ENCODE assay signal across 8 cellular contexts in genomic region chr5:149731332-149731616, GRCh38. TPM values are rescaled to one million over a fixed set of nuclear protein-coding genes. Genes with fewer than 3 reads are reported as not detected.
DNase-seq lines count a peak whose midpoint lies in the region; ATAC-seq lines count a peak whose summit lies in the region.

No MANE protein-coding gene starts in this region.

- H3K36me3 ChIP-seq in iPS-15b (ENCODE audit: control insufficient read depth, insufficient read depth, low read length) = no peaks in the 10 kb centered on the region
- no peaks in the 10 kb centered on the region for H3K36me3 ChIP-seq in subcutaneous abdominal adipose tissue (ENCODE audit: control insufficient read depth in 5 of 5, insufficient read depth in 5 of 5, low read length in 5 of 5)

- CTCF ChIA-PET in activated CD4-positive, alpha-beta memory T cell treated with anti-CD3 and anti-CD28 coated beads, Interleukin-2, amount 10 ng/mL, durations not matched to agents 7 days and 5 days (lab: Charles Lee) = interaction anchor here (1.4 to 2.1 kb wide), 5 partner anchors 10 to 231 kb away, joined by 4 to 9 read pairs (median 5); no protein-coding TSS in a partner anchor

- H3K4me1 ChIP-seq in iPS-15b (ENCODE audit: control insufficient read depth, insufficient read depth, low read length) (peaks cover 8% of the 10 kb centered on the region), subcutaneous abdominal adipose tissue (ENCODE audit: control insufficient read depth in 5 of 5, insufficient read depth in 5 of 5, low read length in 5 of 5) (peaks cover 4 to 54% (median 42%) of the 10 kb centered on the region in 5 donors)

- peak overlapping the region; percentile 60 for H3K4me3 ChIP-seq in iPS-15b (ENCODE audit: low read depth, low read length)
- peak overlapping the region; percentile 15 to 92 (median 81) for H3K4me3 ChIP-seq in subcutaneous abdominal adipose tissue (ENCODE audit: low read depth in 1 of 5, low read length in 5 of 5)

- H3K9me3 ChIP-seq in iPS-15b (ENCODE audit: control insufficient read depth, insufficient read depth, low read length) (no peaks in the 10 kb centered on the region), subcutaneous abdominal adipose tissue (ENCODE audit: control insufficient read depth in 5 of 5, low read length in 5 of 5) (no peaks in the 10 kb centered on the region)

- peaks cover 20% of the 10 kb centered on the region for H3K4me1 Mint-ChIP-seq in activated T-cell treated with anti-CD3 and anti-CD28 coated beads, Interleukin-2, amount 50 U/mL, for 72 hours (ENCODE audit: low read depth)
- peaks cover 4% of the 10 kb centered on the region for H3K4me1 Mint-ChIP-seq in activated CD4-positive, alpha-beta memory T cell treated with anti-CD3 and anti-CD28 coated beads, Interleukin-2, amount 10 ng/mL, durations not matched to agents 7 days and 5 days

- H3K36me3 Mint-ChIP-seq in activated T-cell treated with anti-CD3 and anti-CD28 coated beads, Interleukin-2, amount 50 U/mL, for 72 hours (ENCODE audit: insufficient read depth in 2 of 2) = peaks cover 0 to 3% of the 10 kb centered on the region in 2 donors
- H3K36me3 Mint-ChIP-seq in activated CD4-positive, alpha-beta memory T cell treated with anti-CD3 and anti-CD28 coated beads, Interleukin-2, amount 10 ng/mL, durations not matched to agents 7 days and 5 days (ENCODE audit: low read depth) = no peaks in the 10 kb centered on the region

- ATAC-seq in activated T-cell treated with anti-CD3 and anti-CD28 coated beads, Interleukin-2, amount 50 U/mL, for 72 hours (replicated peaks in 1 of 2) = no peak
- ATAC-seq in HG02642 (IDR thresholded peaks at IDR 0.05; ENCODE audit: poor library complexity, unreplicated experiment) = no peak

- POLR2A ChIA-PET in activated CD4-positive, alpha-beta memory T cell treated with anti-CD3 and anti-CD28 coated beads, Interleukin-2, amount 10 ng/mL, durations not matched to agents 7 days and 5 days (lab: Charles Lee) = interaction anchor here (0.7 to 2.2 kb wide), 5 partner anchors 11 to 386 kb away, joined by 3 to 12 read pairs (median 4); partner anchors contain the start of genes GRPEL2, HMGXB3 and TIGD6

- H3K9ac ChIP-seq in iPS-15b (ENCODE audit: low read depth, low read length) (peak overlapping the region; percentile 70), subcutaneous abdominal adipose tissue (ENCODE audit: low read length in 5 of 5) (peak overlapping the region in 4 of 5 donors; percentile 38 to 77 (median 71))

- no peaks in the 10 kb centered on the region for H3K9me3 Mint-ChIP-seq in activated T-cell treated with anti-CD3 and anti-CD28 coated beads, Interleukin-2, amount 50 U/mL, for 72 hours
- H3K9me3 Mint-ChIP-seq in activated CD4-positive, alpha-beta memory T cell treated with anti-CD3 and anti-CD28 coated beads, Interleukin-2, amount 10 ng/mL, durations not matched to agents 7 days and 5 days = no peaks in the 10 kb centered on the region

- H3K27ac ChIP-seq in subcutaneous abdominal adipose tissue (ENCODE audit: low read depth, low read length) = peak overlapping the region; percentile 84

- no peak overlapping the region for H3K27ac Mint-ChIP-seq in activated T-cell treated with anti-CD3 and anti-CD28 coated beads, Interleukin-2, amount 50 U/mL, for 72 hours
- H3K27ac Mint-ChIP-seq in activated CD4-positive, alpha-beta memory T cell treated with anti-CD3 and anti-CD28 coated beads, Interleukin-2, amount 10 ng/mL, durations not matched to agents 7 days and 5 days = no peak overlapping the region

- H3K4me3 Mint-ChIP-seq in activated T-cell treated with anti-CD3 and anti-CD28 coated beads, Interleukin-2, amount 50 U/mL, for 72 hours = peak overlapping the region; percentile 77 to 91
- H3K4me3 Mint-ChIP-seq in activated CD4-positive, alpha-beta memory T cell treated with anti-CD3 and anti-CD28 coated beads, Interleukin-2, amount 10 ng/mL, durations not matched to agents 7 days and 5 days = peak overlapping the region; percentile 82

- H3K27me3 Mint-ChIP-seq in activated T-cell treated with anti-CD3 and anti-CD28 coated beads, Interleukin-2, amount 50 U/mL, for 72 hours (ENCODE audit: low read depth) = no peaks in the 10 kb centered on the region
- peaks cover 10% of the 10 kb centered on the region for H3K27me3 Mint-ChIP-seq in activated CD4-positive, alpha-beta memory T cell treated with anti-CD3 and anti-CD28 coated beads, Interleukin-2, amount 10 ng/mL, durations not matched to agents 7 days and 5 days

- peaks cover 2% of the 10 kb centered on the region for H3K27me3 ChIP-seq in iPS-15b (ENCODE audit: control insufficient read depth, insufficient read depth, low read length)
- H3K27me3 ChIP-seq in subcutaneous abdominal adipose tissue (ENCODE audit: control insufficient read depth in 5 of 5, insufficient read depth in 4 of 5, low read length in 5 of 5) = no peaks in the 10 kb centered on the region

- DNase-seq in activated T-cell treated with anti-CD3 and anti-CD28 coated beads, Interleukin-2, amount 50 U/mL, for 72 hours = no peak
- DNase-seq in activated T-cell treated with anti-CD3 and anti-CD28 coated beads, Interleukin-2, amount 50 U/mL, for 48 hours = no peak
- DNase-seq in activated CD4-positive, alpha-beta memory T cell treated with anti-CD3 and anti-CD28 coated beads, Interleukin-2, amount 10 ng/mL, durations not matched to agents 7 days and 5 days = no peak
- DNase-seq in A172 (ENCODE audit: low spot score) (no peak), HK-2 (ENCODE audit: unreplicated experiment) (no peak)

RNA-seq across cellular contexts. Expression of gene PPARGC1B, which starts 1.2 kb away (rescaled TPM):
- 1 to 10 TPM; 3.1 to 5.2 TPM for total RNA-seq in activated T-cell treated with anti-CD3 and anti-CD28 coated beads, Interleukin-2, amount 50 U/mL, for 72 hours
- total RNA-seq in activated CD4-positive, alpha-beta memory T cell treated with anti-CD3 and anti-CD28 coated beads, Interleukin-2, amount 10 ng/mL, durations not matched to agents 7 days and 5 days = 1 to 10 TPM; 2.7 to 2.8 TPM
- total RNA-seq in A172 (2014; rRNA removed; shearing (Covaris generic)) = 1.1 and 1.5 TPM in 2 replicates
